ENCODE assay signal across 10 cellular contexts in genomic region chr2:53490659-53491058, GRCh38.
DNase-seq lines count a peak whose midpoint lies in the region; ATAC-seq and TF ChIP-seq lines count a peak whose summit lies in the region.
"Had no signal": no experiment of that assay in that cellular context is flagged by ENCODE, and none has a peak within 500 bp of the region (broad histone marks: within the 10 kb centered on the region; RNA-seq: fewer than 3 reads in every experiment).

No MANE protein-coding gene starts in this region.

- H3K27me3 ChIP-seq in gastroesophageal sphincter (no peaks in the 10 kb centered on the region), psoas muscle (ENCODE audit: insufficient read depth in 3 of 3, low read length in 2 of 3) (no peaks in the 10 kb centered on the region), MM.1S (replicated peaks; ENCODE audit: insufficient read depth, low read length) (no peaks in the 10 kb centered on the region)
- H3K27me3 ChIP-seq: neutrophil had no signal

- H3K36me3 ChIP-seq in gastroesophageal sphincter (no peaks in the 10 kb centered on the region), psoas muscle (ENCODE audit: insufficient read depth in 1 of 2, low read depth in 1 of 2) (no peaks in the 10 kb centered on the region), MM.1S (replicated peaks; ENCODE audit: insufficient read depth, low read length) (no peaks in the 10 kb centered on the region)
- H3K36me3 ChIP-seq: neutrophil had no signal

- H3K27ac ChIP-seq in gastroesophageal sphincter = no peak overlapping the region
- no peak overlapping the region for H3K27ac ChIP-seq in psoas muscle
- no peak overlapping the region for H3K27ac ChIP-seq in MM.1S (ENCODE audit: low read length)
- H3K27ac ChIP-seq in RWPE1 = no peak overlapping the region
- H3K27ac ChIP-seq: neutrophil had no signal

- no peak for TF ChIP-seq POLR2A in gastroesophageal sphincter (IDR thresholded peaks at IDR 0.05)

- no peak overlapping the region for H3K4me2 ChIP-seq in MM.1S (ENCODE audit: low read depth, low read length)

- no peaks in the 10 kb centered on the region for H3K9me2 ChIP-seq in MM.1S (replicated peaks; ENCODE audit: insufficient read depth, low read length)

- 0 to 29% methylated on average over 1 to 5 of the region's 5 CpGs for WGBS in gastroesophageal sphincter (ENCODE audit: low coverage in 1 of 2), 2 donors
- WGBS in psoas muscle, 3 donors = 20 to 35% (median 26%) methylated on average over 5 of the region's 5 CpGs

- H3K9ac ChIP-seq in MM.1S (ENCODE audit: low read length) = no peak overlapping the region

- CTCF ChIA-PET in RWPE1 (lab: Yijun Ruan, JAX) = interaction anchor here (0.5 to 0.6 kb wide), 2 partner anchors 216 to 964 kb away, joined by 3 read pairs; no protein-coding TSS in a partner anchor

- no peaks in the 10 kb centered on the region for H3K9me3 ChIP-seq in gastroesophageal sphincter
- H3K9me3 ChIP-seq in psoas muscle = no peaks in the 10 kb centered on the region
- H3K9me3 ChIP-seq in MM.1S (replicated peaks; ENCODE audit: insufficient read depth, low read length) = no peaks in the 10 kb centered on the region
- H3K9me3 ChIP-seq: neutrophil had no signal

- POLR2A ChIA-PET in RWPE1 (lab: Yijun Ruan, JAX; ENCODE audit: low non-redundant PET) = interaction anchor here (0.5 kb wide), 1 partner anchor 12 kb away, joined by 3 read pairs; no protein-coding TSS in a partner anchor

- no peaks in the 10 kb centered on the region for H3F3A ChIP-seq in MM.1S (ENCODE audit: insufficient read depth, low read length)

- TF ChIP-seq EP300 in gastroesophageal sphincter (IDR thresholded peaks at IDR 0.05) = no peak

- H4K20me1 ChIP-seq in MM.1S (ENCODE audit: insufficient read depth, low read length) = no peaks in the 10 kb centered on the region

- H3K4me1 ChIP-seq in gastroesophageal sphincter (peaks cover 0 to 7% (median 6%) of the 10 kb centered on the region in 3 donors), psoas muscle (no peaks in the 10 kb centered on the region), MM.1S (ENCODE audit: low read length) (no peaks in the 10 kb centered on the region)

- intact Hi-C loops in psoas muscle (cut with DNase I) = no loop called here

- peak; percentile 56 for DNase-seq in GM04504 (ENCODE audit: low read depth)
- peak; percentile 5 for DNase-seq in RKO (ENCODE audit: low spot score)
- DNase-seq in psoas muscle = peak; percentile 46 to 59
- no peak for DNase-seq in stimulated activated naive CD4-positive, alpha-beta T cell (lab: John Stamatoyannopoulos, UW)
- DNase-seq in MM.1S = no peak
- DNase-seq in GF-D8 (lab: John Stamatoyannopoulos, UW) = no peak
- no peak for DNase-seq in RWPE1 (ENCODE audit: low spot score)
- DNase-seq: NCI-H2029 treated with DMSO at 0.1 percent for 48 hours had no signal

- peak; percentile 87 for ATAC-seq in gastroesophageal sphincter
- ATAC-seq in psoas muscle = peak in 3 of 4 donors; percentile 30 to 59 (median 50)

- H3K79me2 ChIP-seq in MM.1S (ENCODE audit: low read length) = no peaks in the 10 kb centered on the region

- H2AFZ ChIP-seq in MM.1S (ENCODE audit: low read length) = no peak overlapping the region

- no peak overlapping the region for H3K4me3 ChIP-seq in gastroesophageal sphincter
- H3K4me3 ChIP-seq in psoas muscle = no peak overlapping the region
- no peak overlapping the region for H3K4me3 ChIP-seq in MM.1S (ENCODE audit: low read length)

- no peak for TF ChIP-seq CTCF in gastroesophageal sphincter (IDR thresholded peaks at IDR 0.05)
- no peak for TF ChIP-seq CTCF in psoas muscle (IDR thresholded peaks at IDR 0.05)
- no peak for TF ChIP-seq CTCF in MM.1S (IDR thresholded peaks at IDR 0.05; ENCODE audit: low read length)
- no peak for TF ChIP-seq CTCF in RWPE1 (conservative IDR thresholded peaks at IDR 0.05; ENCODE audit: low read depth)

Comparison
In these comparisons a context has a peak if more than half of its experiments do, and no peak if none do; other contexts are left out.
1. DNase-seq: peak in GM04504 (single experiment), RKO (single experiment) and psoas muscle (2 of 2); none in stimulated activated naive CD4-positive, alpha-beta T cell (0 of 6), MM.1S (single experiment), GF-D8 (single experiment) and RWPE1 (single experiment).